In genomic region chr6:116764557-116764960, GRCh38 we compare ENCODE assay signal across 10 cellular contexts. TPM values are rescaled to one million over a fixed set of nuclear protein-coding genes. Genes with fewer than 3 reads are reported as not detected.
DNase-seq lines count a peak whose midpoint lies in the region; ATAC-seq lines count a peak whose summit lies in the region.
"Had no signal": no experiment of that assay in that cellular context is flagged by ENCODE, and none has a peak within 500 bp of the region (broad histone marks: within the 10 kb centered on the region; RNA-seq: fewer than 3 reads in every experiment).

No MANE protein-coding gene starts in this region.

- no peaks in the 10 kb centered on the region for H3K9me3 Mint-ChIP-seq in activated T-cell treated with anti-CD3 and anti-CD28 coated beads, Interleukin-2, amount 50 U/mL, for 24 hours

- ATAC-seq in GM19351 (IDR thresholded peaks at IDR 0.05; ENCODE audit: unreplicated experiment): no peak
- ATAC-seq in activated CD4-positive, CD25-positive, alpha-beta regulatory T cell treated with anti-CD3 and anti-CD28 coated beads, Interleukin-2, amount 50 U/mL, for 24 hours: no peak

- H3K9me3 ChIP-seq in muscle layer of duodenum (ENCODE audit: control insufficient read depth in 1 of 2, low read length in 2 of 2): no peaks in the 10 kb centered on the region

- peaks cover 10% of the 10 kb centered on the region for H3K4me1 Mint-ChIP-seq in activated T-cell treated with anti-CD3 and anti-CD28 coated beads, Interleukin-2, amount 50 U/mL, for 24 hours (ENCODE audit: low read depth)

- H3K36me3 ChIP-seq in muscle layer of duodenum (ENCODE audit: control insufficient read depth in 1 of 2, insufficient read depth in 2 of 2, low read length in 2 of 2): no peaks in the 10 kb centered on the region
- H3K36me3 ChIP-seq in urinary bladder (ENCODE audit: insufficient read depth): no peaks in the 10 kb centered on the region
- H3K36me3 ChIP-seq: BLaER1 treated with 17β-estradiol and CSF1 and Interleukin-3, amounts not matched to agents 10 nM and 100 nM had no signal

- H3K4me3 ChIP-seq in muscle layer of duodenum (ENCODE audit: low read depth in 1 of 2, low read length in 2 of 2) (peak overlapping the region; percentile 26 to 82), urinary bladder (ENCODE audit: low read depth, low read length) (peak overlapping the region; percentile 67)
- H3K4me3 ChIP-seq: BLaER1 treated with 17β-estradiol and CSF1 and Interleukin-3, amounts not matched to agents 10 nM and 100 nM had no signal

- peak overlapping the region; percentile 62 for H3K4me3 Mint-ChIP-seq in activated T-cell treated with anti-CD3 and anti-CD28 coated beads, Interleukin-2, amount 50 U/mL, for 24 hours

- peaks cover 9% of the 10 kb centered on the region for H3K27me3 ChIP-seq in muscle layer of duodenum (ENCODE audit: low read depth, low read length)

- H3K27ac ChIP-seq in muscle layer of duodenum (ENCODE audit: low read length) (no peak overlapping the region), urinary bladder (ENCODE audit: low read depth) (peak overlapping the region; percentile 81)
- H3K27ac ChIP-seq: BLaER1 treated with 17β-estradiol and CSF1 and Interleukin-3, amounts not matched to agents 10 nM and 100 nM had no signal

- peaks cover 0 to 14% of the 10 kb centered on the region in 2 donors for H3K4me1 ChIP-seq in muscle layer of duodenum (ENCODE audit: control insufficient read depth in 1 of 2, insufficient read depth in 2 of 2, low read length in 2 of 2)
- no peaks in the 10 kb centered on the region for H3K4me1 ChIP-seq in urinary bladder (ENCODE audit: insufficient read depth)
- H3K4me1 ChIP-seq: BLaER1 treated with 17β-estradiol and CSF1 and Interleukin-3, amounts not matched to agents 10 nM and 100 nM had no signal

- no peak overlapping the region for H3K27ac Mint-ChIP-seq in activated T-cell treated with anti-CD3 and anti-CD28 coated beads, Interleukin-2, amount 50 U/mL, for 24 hours

- 25% methylated on average over 24 of the region's 24 CpGs for WGBS in urinary bladder

- DNase-seq in activated T-cell treated with anti-CD3 and anti-CD28 coated beads, Interleukin-2, amount 50 U/mL, for 24 hours: no peak
- DNase-seq in activated T-cell treated with anti-CD3 and anti-CD28 coated beads, Interleukin-2, amount 50 U/mL, for 1 hour: no peak
- DNase-seq in fibroblast of gingiva (ENCODE audit: low read depth): peak; percentile 6
- DNase-seq in NCI-H1105 (lab: John Stamatoyannopoulos, UW): no peak
- DNase-seq: NCI-H1694 treated with DMSO at 0.1 percent for 48 hours had no signal

- H3K36me3 Mint-ChIP-seq in activated T-cell treated with anti-CD3 and anti-CD28 coated beads, Interleukin-2, amount 50 U/mL, for 24 hours (ENCODE audit: low read depth): no peaks in the 10 kb centered on the region

- H3K27me3 Mint-ChIP-seq in activated T-cell treated with anti-CD3 and anti-CD28 coated beads, Interleukin-2, amount 50 U/mL, for 24 hours: peaks cover 67% of the 10 kb centered on the region

RNA-seq across cellular contexts. Expression of gene FAM162B, which starts 1.0 kb away (rescaled TPM):
- 12.0 TPM for total RNA-seq in urinary bladder
- polyA plus RNA-seq in urinary bladder: 16.1 TPM
